ENCODE assay signal across 10 cellular contexts in the genomic region with DNA sequence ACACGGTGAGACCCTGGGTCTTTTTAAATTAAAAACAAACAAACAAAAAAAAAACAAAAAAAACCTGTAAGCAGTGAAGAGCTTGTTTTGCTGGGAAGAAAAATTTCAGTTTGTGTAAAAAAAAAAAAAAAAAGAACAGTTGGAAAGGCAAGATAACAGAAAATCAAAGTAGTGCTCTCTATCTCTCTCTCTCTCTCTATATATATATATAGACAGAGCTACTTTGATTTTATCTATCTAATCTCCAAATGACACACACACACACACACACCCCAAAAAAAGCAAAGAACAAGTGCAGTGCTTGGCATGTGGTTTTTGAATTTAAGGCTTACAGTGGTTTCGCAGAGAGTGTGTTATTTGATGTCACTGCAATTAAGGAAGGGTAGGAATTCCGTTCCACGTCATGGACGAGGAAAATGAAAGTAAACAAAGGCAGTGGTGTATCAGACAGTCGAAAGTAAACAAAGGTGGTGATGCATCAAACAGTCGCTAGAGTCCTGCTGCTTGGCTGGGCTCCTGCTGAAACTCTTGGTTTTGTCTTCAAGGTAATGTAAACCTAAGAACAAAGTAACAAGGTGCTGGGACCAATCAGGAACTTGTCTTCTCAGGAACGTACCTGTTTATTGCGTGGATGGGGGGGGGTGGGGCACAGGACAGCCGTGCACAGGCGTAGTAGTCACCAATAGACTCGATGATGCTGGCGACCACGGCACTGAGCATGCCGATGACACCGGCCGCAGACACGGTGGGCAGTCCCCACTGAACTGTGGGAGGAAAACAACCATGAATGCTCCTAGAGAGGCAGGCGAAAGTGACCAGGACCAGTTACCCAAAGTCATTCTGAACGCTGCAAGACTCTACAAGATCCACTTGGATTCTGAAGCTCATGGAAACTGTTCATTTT. TPM values are rescaled to one million over a fixed set of nuclear protein-coding genes. Genes with fewer than 3 reads are reported as not detected.
DNase-seq lines count a peak whose midpoint lies in the region; ATAC-seq and TF ChIP-seq lines count a peak whose summit lies in the region.
"Had no signal": no experiment of that assay in that cellular context is flagged by ENCODE, and none has a peak within 500 bp of the region (broad histone marks: within the 10 kb centered on the region; RNA-seq: fewer than 3 reads in every experiment).

No MANE protein-coding gene starts in this region.

- H3K9me3 ChIP-seq in colonic mucosa (no peaks in the 10 kb centered on the region), prostate gland (no peaks in the 10 kb centered on the region)
- H3K9me3 ChIP-seq: gastrocnemius medialis had no signal

- peak; percentile 70 for DNase-seq in activated CD4-positive, alpha-beta T cell treated with anti-CD3 and anti-CD28 coated beads, Interleukin-2, amount 10 ng/mL, durations not matched to agents 24 days and 14 days
- DNase-seq in activated CD4-positive, alpha-beta T cell treated with anti-CD3 and anti-CD28 coated beads for 48 hours = no peak
- DNase-seq in NCI-H510A (lab: John Stamatoyannopoulos, UW) = peak; percentile 37
- peak; percentile 48 for DNase-seq in colonic mucosa
- peak; percentile 66 for DNase-seq in prostate gland (ENCODE audit: low spot score)
- DNase-seq in stimulated activated naive CD8-positive, alpha-beta T cell treated with anti-CD3 and anti-CD28 coated beads, Interleukin-15, amount 100 ng/mL, for 72 hours = no peak
- no peak for DNase-seq in NOMO-1 treated with DMSO at 0.1 percent for 48 hours (lab: John Stamatoyannopoulos, UW; ENCODE audit: unreplicated experiment)
- no peak for DNase-seq in HuH-7 (ENCODE audit: low spot score)
- DNase-seq: gastrocnemius medialis had no signal

- intact Hi-C loops in activated CD4-positive, alpha-beta T cell treated with anti-CD3 and anti-CD28 coated beads, Interleukin-2, amount 10 ng/mL, durations not matched to agents 24 days and 14 days (cut with micrococcal nuclease) = no loop called here
- intact Hi-C loops in colonic mucosa (cut with DNase I) (no loop called here), prostate gland (cut with DNase I) (no loop called here)

- WGBS in prostate gland = 54% methylated on average over 20 of the region's 20 CpGs

- H3K27me3 Mint-ChIP-seq in activated CD4-positive, alpha-beta T cell treated with anti-CD3 and anti-CD28 coated beads, Interleukin-2, amount 10 ng/mL, durations not matched to agents 24 days and 14 days = no peaks in the 10 kb centered on the region
- no peaks in the 10 kb centered on the region for H3K27me3 Mint-ChIP-seq in stimulated activated naive CD8-positive, alpha-beta T cell treated with anti-CD3 and anti-CD28 coated beads, Interleukin-15, amount 100 ng/mL, for 72 hours

- peak overlapping the region; percentile 39 for H3K4me3 Mint-ChIP-seq in activated CD4-positive, alpha-beta T cell treated with anti-CD3 and anti-CD28 coated beads, Interleukin-2, amount 10 ng/mL, durations not matched to agents 24 days and 14 days
- H3K4me3 Mint-ChIP-seq in stimulated activated naive CD8-positive, alpha-beta T cell treated with anti-CD3 and anti-CD28 coated beads, Interleukin-15, amount 100 ng/mL, for 72 hours = no peak overlapping the region

- ATAC-seq in stimulated activated naive CD8-positive, alpha-beta T cell treated with anti-CD3 and anti-CD28 coated beads, Interleukin-15, amount 100 ng/mL, for 72 hours = no peak
- ATAC-seq: gastrocnemius medialis had no signal

- H3K4me1 Mint-ChIP-seq in activated CD4-positive, alpha-beta T cell treated with anti-CD3 and anti-CD28 coated beads, Interleukin-2, amount 10 ng/mL, durations not matched to agents 24 days and 14 days = peaks cover 12% of the 10 kb centered on the region
- H3K4me1 Mint-ChIP-seq in stimulated activated naive CD8-positive, alpha-beta T cell treated with anti-CD3 and anti-CD28 coated beads, Interleukin-15, amount 100 ng/mL, for 72 hours = no peaks in the 10 kb centered on the region

- H3K9me3 Mint-ChIP-seq in activated CD4-positive, alpha-beta T cell treated with anti-CD3 and anti-CD28 coated beads, Interleukin-2, amount 10 ng/mL, durations not matched to agents 24 days and 14 days = no peaks in the 10 kb centered on the region
- H3K9me3 Mint-ChIP-seq in stimulated activated naive CD8-positive, alpha-beta T cell treated with anti-CD3 and anti-CD28 coated beads, Interleukin-15, amount 100 ng/mL, for 72 hours = no peaks in the 10 kb centered on the region

- no peak overlapping the region for H3K9ac ChIP-seq in colonic mucosa (ENCODE audit: low read depth in 2 of 2, low read length in 2 of 2)

- no peak for TF ChIP-seq POLR2A in prostate gland (IDR thresholded peaks at IDR 0.05)

- H3K4me3 ChIP-seq in colonic mucosa (no peak overlapping the region), prostate gland (peak overlapping the region in 1 of 2 donors; percentile 15)
- H3K4me3 ChIP-seq: smooth muscle cell had no signal

- H3K27me3 ChIP-seq in colonic mucosa (no peaks in the 10 kb centered on the region), prostate gland (replicated peaks; ENCODE audit: insufficient read depth) (no peaks in the 10 kb centered on the region)
- H3K27me3 ChIP-seq: gastrocnemius medialis had no signal

- H3K4me1 ChIP-seq in colonic mucosa (no peaks in the 10 kb centered on the region), prostate gland (replicated peaks) (peaks cover 2% of the 10 kb centered on the region)
- H3K4me1 ChIP-seq: gastrocnemius medialis had no signal

- H3K36me3 ChIP-seq in colonic mucosa (no peaks in the 10 kb centered on the region), prostate gland (no peaks in the 10 kb centered on the region)

- no peak overlapping the region for H3K27ac ChIP-seq in colonic mucosa
- H3K27ac ChIP-seq in prostate gland = peak overlapping the region; percentile 61 to 69
- H3K27ac ChIP-seq: gastrocnemius medialis had no signal

- no peak for TF ChIP-seq CTCF in colonic mucosa (IDR thresholded peaks at IDR 0.05)
- no peak for TF ChIP-seq CTCF in prostate gland (IDR thresholded peaks at IDR 0.05)

- H3K36me3 Mint-ChIP-seq in activated CD4-positive, alpha-beta T cell treated with anti-CD3 and anti-CD28 coated beads, Interleukin-2, amount 10 ng/mL, durations not matched to agents 24 days and 14 days (ENCODE audit: low read depth) = peaks cover 38% of the 10 kb centered on the region

- peak overlapping the region; percentile 31 for H3K27ac Mint-ChIP-seq in activated CD4-positive, alpha-beta T cell treated with anti-CD3 and anti-CD28 coated beads, Interleukin-2, amount 10 ng/mL, durations not matched to agents 24 days and 14 days
- H3K27ac Mint-ChIP-seq in stimulated activated naive CD8-positive, alpha-beta T cell treated with anti-CD3 and anti-CD28 coated beads, Interleukin-15, amount 100 ng/mL, for 72 hours = peak overlapping the region in 1 of 2 donors; percentile 63

RNA-seq across cellular contexts. Expression of gene RASSF2, which starts 46.1 kb away (rescaled TPM):
- 38.1 and 38.5 TPM in 2 replicates for total RNA-seq in activated CD4-positive, alpha-beta T cell treated with anti-CD3 and anti-CD28 coated beads, Interleukin-2, amount 10 ng/mL, durations not matched to agents 24 days and 14 days
- total RNA-seq in colonic mucosa = 1 to 10 TPM; 1.6 to 5.4 TPM
- 10 to 100 TPM in 1 of 2 donors, 1 to 10 TPM in 1; 5.0 to 86.6 TPM for total RNA-seq in prostate gland

Comparison
In these comparisons a context has a peak if more than half of its experiments do, and no peak if none do; other contexts are left out.
1. DNase-seq: peak in activated CD4-positive, alpha-beta T cell treated with anti-CD3 and anti-CD28 coated beads, Interleukin-2, amount 10 ng/mL, durations not matched to agents 24 days and 14 days (single experiment), NCI-H510A (single experiment), colonic mucosa (single experiment) and prostate gland (single experiment); none in activated CD4-positive, alpha-beta T cell treated with anti-CD3 and anti-CD28 coated beads for 48 hours (single experiment), stimulated activated naive CD8-positive, alpha-beta T cell treated with anti-CD3 and anti-CD28 coated beads, Interleukin-15, amount 100 ng/mL, for 72 hours (0 of 2), NOMO-1 treated with DMSO at 0.1 percent for 48 hours (single experiment) and HuH-7 (single experiment).